Comparison of ENCODE assay signal across 22 cellular contexts in genomic region chr7:139081584-139081983, GRCh38.
"Had no signal": no experiment of that assay in that cellular context is flagged by ENCODE, and none has a peak within 500 bp of the region (broad histone marks: within the 10 kb centered on the region; RNA-seq: fewer than 3 reads in every experiment).

No MANE protein-coding gene starts in this region.

- H3K9me3 ChIP-seq: body of pancreas, gastrocnemius medialis, left lung, SJSA1, testis had no signal

- ATAC-seq: body of pancreas; effector memory CD8-positive, alpha-beta T cell; left lung; stimulated activated naive CD8-positive, alpha-beta T cell treated with anti-CD3 and anti-CD28 coated beads, Interleukin-15, amount 100 ng/mL, for 72 hours had no signal

- H3K4me1 ChIP-seq: body of pancreas, gastrocnemius medialis, SJSA1, testis had no signal

- H3K27ac ChIP-seq: body of pancreas, epithelial cell of prostate, left lung, ovary, SJSA1, testis, VCaP had no signal

- H3K27me3 Mint-ChIP-seq: effector memory CD8-positive, alpha-beta T cell; stimulated activated naive CD8-positive, alpha-beta T cell treated with anti-CD3 and anti-CD28 coated beads, Interleukin-15, amount 100 ng/mL, for 72 hours had no signal

- H3K4me3 ChIP-seq: body of pancreas, gastrocnemius medialis, heart right ventricle, left lung, ovary, SJSA1, testis had no signal

- H3K9me3 Mint-ChIP-seq: effector memory CD8-positive, alpha-beta T cell; neural crest cell had no signal

- H3K27me3 ChIP-seq: body of pancreas, gastrocnemius medialis, heart right ventricle, left lung, ovary, SJSA1, testis had no signal

- H3K36me3 ChIP-seq: ovary had no signal

- H3K4me3 Mint-ChIP-seq: neural crest cell had no signal

- DNase-seq: activated CD4-positive, alpha-beta T cell treated with anti-CD3 and anti-CD28 coated beads for 4 hours; activated effector memory CD4-positive, alpha-beta T cell treated with Interleukin-2 at 50 U/mL for 16 hours; amniotic stem cell; body of pancreas; central memory CD4-positive, alpha-beta T cell; cortex of kidney; effector memory CD8-positive, alpha-beta T cell; gastrocnemius medialis; islet precursor cell; left lung; mesenchymal stem cell; ovary; stimulated activated CD4-positive, alpha-beta T cell treated with anti-CD3 and anti-CD28 coated beads, Interleukin-4, amount 100 ng/mL, for 1 hour; stimulated activated CD8-positive, alpha-beta memory T cell treated with anti-CD3 and anti-CD28 coated beads, Interleukin-4, amount 100 ng/mL, for 48 hours; stimulated activated naive CD8-positive, alpha-beta T cell treated with anti-CD3 and anti-CD28 coated beads, Interleukin-15, amount 100 ng/mL, for 72 hours; SW 1271; testis had no signal
